ENCODE assay signal across 25 cellular contexts in the genomic region with DNA sequence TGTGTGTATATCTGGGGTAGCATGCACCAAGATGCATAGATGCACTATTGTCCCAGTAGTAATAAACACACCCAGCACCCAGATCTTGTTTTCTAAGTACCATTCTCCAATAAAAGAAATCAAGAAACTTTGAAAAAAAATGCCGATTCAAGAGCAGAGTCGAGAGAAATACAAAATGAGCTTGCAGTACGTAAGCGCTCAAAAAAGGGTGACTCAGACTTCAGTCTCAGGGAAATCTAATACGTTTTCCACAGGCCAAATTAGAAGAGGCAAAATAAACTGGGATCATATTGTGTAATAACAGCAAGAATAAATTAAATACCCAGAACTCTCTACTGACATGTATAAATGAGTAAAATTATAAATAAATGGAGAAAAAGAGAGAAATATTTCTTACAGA.
"Had no signal": no experiment of that assay in that cellular context is flagged by ENCODE, and none has a peak within 500 bp of the region (broad histone marks: within the 10 kb centered on the region; RNA-seq: fewer than 3 reads in every experiment).

No MANE protein-coding gene starts in this region.

- ATAC-seq: esophagus mucosa; gastrocnemius medialis; natural killer cell treated with Interleukin-12 subunit alpha and Interleukin-12 subunit beta and Interleukin-15 and Interleukin-18, amount 100 ng/mL, for 72 hours; sciatic nerve; stimulated activated naive CD8-positive, alpha-beta T cell treated with anti-CD3 and anti-CD28 coated beads, Interleukin-15, Interleukin-2, amounts not matched to agents 100 U/mL and 50 U/mL, for 24 hours had no signal

- DNase-seq: activated CD4-positive, alpha-beta T cell treated with anti-CD3 and anti-CD28 coated beads for 4 hours; activated CD4-positive, alpha-beta T cell treated with anti-CD3 and anti-CD28 coated beads, Interleukin-2, amount 50 U/mL, for 48 hours; activated CD8-positive, alpha-beta memory T cell treated with anti-CD3 and anti-CD28 coated beads for 24 hours; activated effector memory CD4-positive, alpha-beta T cell treated with anti-CD3 and anti-CD28 coated beads, Interleukin-2, amount 50 U/mL, for 16 hours; activated naive CD4-positive, alpha-beta T cell treated with anti-CD3 and anti-CD28 coated beads for 36 hours; activated naive CD8-positive, alpha-beta T cell treated with anti-CD3 and anti-CD28 coated beads, Interleukin-2, amount 10 ng/mL, durations not matched to agents 7 days and 5 days; amniotic stem cell; cerebellar nuclear complex; dorsolateral prefrontal cortex; gastrocnemius medialis; glutamatergic neuron; islet precursor cell; left ventricle myocardium inferior; stimulated activated CD4-positive, alpha-beta T cell treated with anti-CD3 and anti-CD28 coated beads, Interleukin-12 subunit alpha, Interleukin-12 subunit beta, amount 100 ng/mL, for 4 hours; stimulated activated CD4-positive, alpha-beta T cell treated with anti-CD3 and anti-CD28 coated beads, Interleukin-4, amount 100 ng/mL, for 1 hour; stimulated activated naive CD8-positive, alpha-beta T cell treated with anti-CD3 and anti-CD28 coated beads, Interleukin-15, Interleukin-2, amounts not matched to agents 100 U/mL and 50 U/mL, for 24 hours; testis; transverse colon had no signal

- H3K4me3 ChIP-seq: cardiac muscle cell, coronary artery, dorsolateral prefrontal cortex, gastrocnemius medialis, left ventricle myocardium inferior, lung, skin epidermis, testis, transverse colon had no signal
